Comparison of ENCODE assay signal across 17 cellular contexts in the genomic region with DNA sequence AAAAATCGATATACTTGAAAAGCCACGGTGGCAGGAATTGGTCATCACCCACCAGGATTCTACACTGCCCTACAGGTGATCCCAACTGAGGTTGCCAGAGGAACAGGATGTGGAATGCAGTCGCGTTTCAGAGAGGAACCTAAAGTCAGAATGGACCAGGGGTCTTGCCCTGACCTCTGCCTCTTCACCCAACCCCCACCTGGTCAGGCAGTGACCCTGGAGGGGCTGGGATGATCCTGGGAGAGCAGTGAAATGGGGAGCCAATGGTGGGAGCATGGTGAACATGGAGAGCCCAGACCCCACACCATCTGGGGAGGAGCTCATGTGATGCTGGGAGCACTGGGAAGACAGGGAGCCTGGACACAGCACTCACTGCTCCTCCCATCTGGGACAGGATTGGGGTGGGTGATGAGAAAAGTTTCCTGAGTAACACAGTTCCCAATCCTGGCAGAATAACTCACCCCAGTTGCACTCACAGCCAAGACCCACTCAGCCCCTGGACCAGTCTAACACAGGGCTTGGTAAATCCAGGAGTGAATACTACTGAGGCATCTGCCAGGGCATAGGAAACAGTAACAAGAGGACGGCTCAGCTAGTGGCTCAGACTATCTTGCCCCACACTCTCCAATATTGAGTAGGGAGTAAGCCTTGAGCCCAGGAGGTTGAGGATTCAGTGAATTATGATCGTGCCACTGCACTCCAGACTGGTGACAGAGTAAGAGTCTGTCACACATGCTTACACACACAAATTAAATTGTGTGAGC. TPM values are rescaled to one million over a fixed set of nuclear protein-coding genes. Genes with fewer than 3 reads are reported as not detected.
DNase-seq lines count a peak whose midpoint lies in the region; ATAC-seq lines count a peak whose summit lies in the region.
"Had no signal": no experiment of that assay in that cellular context is flagged by ENCODE, and none has a peak within 500 bp of the region (broad histone marks: within the 10 kb centered on the region; RNA-seq: fewer than 3 reads in every experiment).

No MANE protein-coding gene starts in this region.

- whole genome bisulfite sequencing in mesenchymal stem cell, result 39% methylated on average over 2 of the region's 6 CpGs

- H3K27ac ChIP-seq in CD4-positive, CD25-positive, alpha-beta regulatory T cell (ENCODE audit: insufficient read depth, low read length, poor library complexity, severe bottlenecking), result no peak overlapping the region
- no peak overlapping the region for H3K27ac ChIP-seq in mesenchymal stem cell (ENCODE audit: low read length, poor library complexity, severe bottlenecking)
- H3K27ac ChIP-seq: body of pancreas, neutrophil, SK-N-MC, VCaP had no signal

- no peak for DNase-seq in CD4-positive, CD25-positive, alpha-beta regulatory T cell
- no peak for DNase-seq in mesenchymal stem cell
- DNase-seq in nucleus accumbens (lab: John Stamatoyannopoulos, UW), result no peak
- DNase-seq in central memory CD4-positive, alpha-beta T cell, result no peak
- DNase-seq: body of pancreas; effector CD8-positive, alpha-beta T cell; NCI-H187; NCI-H526 treated with DMSO at 0.1 percent for 48 hours; PC-3; stimulated activated CD4-positive, alpha-beta T cell treated with anti-CD3 and anti-CD28 coated beads, Interleukin-4, amount 100 ng/mL, for 24 hours had no signal

- H3K27me3 Mint-ChIP-seq in CD4-positive, CD25-positive, alpha-beta regulatory T cell, result peaks cover 74% of the 10 kb centered on the region
- peaks cover 62% of the 10 kb centered on the region for H3K27me3 Mint-ChIP-seq in IgD-negative memory B cell
- H3K27me3 Mint-ChIP-seq in activated naive CD8-positive, alpha-beta T cell, result peaks cover 35% of the 10 kb centered on the region

- peak overlapping the region; percentile 54 to 82 (median 78) for H3K4me3 Mint-ChIP-seq in CD4-positive, CD25-positive, alpha-beta regulatory T cell
- H3K4me3 Mint-ChIP-seq in IgD-negative memory B cell, result peak overlapping the region in 3 of 4 donors; percentile 70 to 94 (median 81)
- peak overlapping the region; percentile 40 for H3K4me3 Mint-ChIP-seq in activated naive CD8-positive, alpha-beta T cell

- peaks cover 42% of the 10 kb centered on the region for H3K27me3 ChIP-seq in CD4-positive, CD25-positive, alpha-beta regulatory T cell (ENCODE audit: control insufficient read depth, insufficient read depth, low read length)
- H3K27me3 ChIP-seq in mesenchymal stem cell (ENCODE audit: control insufficient read depth in 1 of 2, insufficient read depth in 1 of 2, low read length in 2 of 2), result peaks cover 55 to 61% of the 10 kb centered on the region in 2 experiments

- ATAC-seq in CD4-positive, CD25-positive, alpha-beta regulatory T cell (ENCODE audit: low read depth in 2 of 2), result no peak
- ATAC-seq in HG03025 (IDR thresholded peaks at IDR 0.05; ENCODE audit: low FRiP score, unreplicated experiment), result no peak
- no peak for ATAC-seq in HG02852 (IDR thresholded peaks at IDR 0.05; ENCODE audit: unreplicated experiment)
- ATAC-seq: body of pancreas, PC-3 had no signal

- no peak overlapping the region for H2BK120ac ChIP-seq in mesenchymal stem cell (ENCODE audit: low read depth, low read length)

- no peak overlapping the region for H2BK12ac ChIP-seq in mesenchymal stem cell (ENCODE audit: low read length in 2 of 2)

- no peak overlapping the region for H4K91ac ChIP-seq in mesenchymal stem cell (ENCODE audit: low read length)

- H2AK5ac ChIP-seq in mesenchymal stem cell (ENCODE audit: low read length, severe bottlenecking), result no peak overlapping the region

- peaks cover 0 to 2% (median 0%) of the 10 kb centered on the region in 7 donors for H3K9me3 Mint-ChIP-seq in CD4-positive, CD25-positive, alpha-beta regulatory T cell
- no peaks in the 10 kb centered on the region for H3K9me3 Mint-ChIP-seq in IgD-negative memory B cell
- H3K9me3 Mint-ChIP-seq in activated naive CD8-positive, alpha-beta T cell (ENCODE audit: low read depth), result no peaks in the 10 kb centered on the region

- no peak overlapping the region for H3K18ac ChIP-seq in mesenchymal stem cell (ENCODE audit: low read depth in 1 of 2, low read length in 2 of 2)

- peaks cover 39% of the 10 kb centered on the region for H3K4me1 ChIP-seq in CD4-positive, CD25-positive, alpha-beta regulatory T cell (ENCODE audit: control insufficient read depth, insufficient read depth, low read length, poor library complexity, severe bottlenecking)
- peaks cover 18% of the 10 kb centered on the region for H3K4me1 ChIP-seq in mesenchymal stem cell (ENCODE audit: control insufficient read depth, insufficient read depth, low read depth, low read length)

- H3K23ac ChIP-seq in mesenchymal stem cell (ENCODE audit: low read length in 2 of 2), result peak overlapping the region in 1 of 2 experiments; percentile 23

- H3K4me3 ChIP-seq in CD4-positive, CD25-positive, alpha-beta regulatory T cell (ENCODE audit: low read depth, low read length), result no peak overlapping the region
- H3K4me3 ChIP-seq in mesenchymal stem cell (ENCODE audit: insufficient read depth in 1 of 2, low read depth in 1 of 2, low read length in 2 of 2), result no peak overlapping the region
- H3K4me3 ChIP-seq: body of pancreas, SK-N-MC had no signal

- H3K79me1 ChIP-seq in mesenchymal stem cell (replicated peaks; ENCODE audit: low read length, poor library complexity, severe bottlenecking), result no peaks in the 10 kb centered on the region

- H4K8ac ChIP-seq in mesenchymal stem cell (ENCODE audit: low read length), result no peak overlapping the region

- H2BK5ac ChIP-seq in mesenchymal stem cell (ENCODE audit: low read depth, low read length, poor library complexity, severe bottlenecking), result no peak overlapping the region

- no peaks in the 10 kb centered on the region for H3K9me3 ChIP-seq in CD4-positive, CD25-positive, alpha-beta regulatory T cell (ENCODE audit: control insufficient read depth in 2 of 2, low read length in 2 of 2)
- no peaks in the 10 kb centered on the region for H3K9me3 ChIP-seq in mesenchymal stem cell (ENCODE audit: control insufficient read depth, low read length)
- H3K9me3 ChIP-seq: body of pancreas, neutrophil had no signal

- H2AFZ ChIP-seq in mesenchymal stem cell (ENCODE audit: low read depth, low read length), result no peak overlapping the region

- H3K27ac Mint-ChIP-seq in CD4-positive, CD25-positive, alpha-beta regulatory T cell, result peak overlapping the region in 2 of 3 donors; percentile 31 to 71
- peak overlapping the region; percentile 95 to 98 (median 97) for H3K27ac Mint-ChIP-seq in IgD-negative memory B cell
- peak overlapping the region; percentile 3 for H3K27ac Mint-ChIP-seq in activated naive CD8-positive, alpha-beta T cell

- peak overlapping the region; percentile 67 for H2BK15ac ChIP-seq in mesenchymal stem cell (ENCODE audit: low read depth, poor library complexity, severe bottlenecking)

- H3K36me3 ChIP-seq in CD4-positive, CD25-positive, alpha-beta regulatory T cell (ENCODE audit: control insufficient read depth, insufficient read depth, low read length), result no peaks in the 10 kb centered on the region
- H3K36me3 ChIP-seq in mesenchymal stem cell (ENCODE audit: control insufficient read depth in 1 of 2, insufficient read depth in 2 of 2, low read depth in 1 of 2, low read length in 2 of 2), result no peaks in the 10 kb centered on the region
- H3K36me3 ChIP-seq: neutrophil had no signal

- H3K14ac ChIP-seq in mesenchymal stem cell (ENCODE audit: low read length in 2 of 2), result no peak overlapping the region

- H3K36me3 Mint-ChIP-seq in CD4-positive, CD25-positive, alpha-beta regulatory T cell, result no peaks in the 10 kb centered on the region
- H3K36me3 Mint-ChIP-seq in IgD-negative memory B cell, result no peaks in the 10 kb centered on the region
- H3K36me3 Mint-ChIP-seq in activated naive CD8-positive, alpha-beta T cell, result no peaks in the 10 kb centered on the region

- H3K4me2 ChIP-seq in mesenchymal stem cell (ENCODE audit: low read length, poor library complexity, severe bottlenecking), result no peak overlapping the region

- no peak overlapping the region for H3K4ac ChIP-seq in mesenchymal stem cell (ENCODE audit: low read depth in 1 of 2, low read length in 2 of 2)

- H3K4me1 Mint-ChIP-seq in CD4-positive, CD25-positive, alpha-beta regulatory T cell, result peaks cover 0 to 50% (median 18%) of the 10 kb centered on the region in 4 donors
- peaks cover 11 to 27% (median 18%) of the 10 kb centered on the region in 3 donors for H3K4me1 Mint-ChIP-seq in IgD-negative memory B cell
- H3K4me1 Mint-ChIP-seq in activated naive CD8-positive, alpha-beta T cell (ENCODE audit: low read depth), result peaks cover 33% of the 10 kb centered on the region

- no peak overlapping the region for H3K9ac ChIP-seq in mesenchymal stem cell (ENCODE audit: low read length)

RNA-seq across cellular contexts. Expression of a gene that starts 1.7 kb away (rescaled TPM):
- total RNA-seq in CD4-positive, CD25-positive, alpha-beta regulatory T cell, result 9.7 TPM
- under 1 TPM in 1 of 4 donors, not detected in 3; 0.13 TPM for polyA plus RNA-seq in CD4-positive, CD25-positive, alpha-beta regulatory T cell
- 0.33 TPM for polyA plus RNA-seq in IgD-negative memory B cell
- 6.4 TPM for polyA plus RNA-seq in mesenchymal stem cell (2013, experiment 1 of 2)
- polyA plus RNA-seq in mesenchymal stem cell (2013, experiment 2 of 2), result 7.4 TPM

RNA-seq across cellular contexts. Expression of a gene that starts 17.2 kb away (rescaled TPM):
- 0.76 TPM for total RNA-seq in CD4-positive, CD25-positive, alpha-beta regulatory T cell
- not detected for polyA plus RNA-seq in CD4-positive, CD25-positive, alpha-beta regulatory T cell
- not detected for polyA plus RNA-seq in IgD-negative memory B cell
- polyA plus RNA-seq in mesenchymal stem cell (2013, experiment 1 of 2), result 1.4 TPM
- polyA plus RNA-seq in mesenchymal stem cell (2013, experiment 2 of 2), result 1.4 TPM
- total RNA-seq: body of pancreas had no signal

RNA-seq across cellular contexts. Expression of a gene that starts 23.7 kb away (rescaled TPM):
- 0.64 TPM for total RNA-seq in CD4-positive, CD25-positive, alpha-beta regulatory T cell
- polyA plus RNA-seq in CD4-positive, CD25-positive, alpha-beta regulatory T cell, result not detected
- polyA plus RNA-seq in IgD-negative memory B cell, result not detected
- 6.5 TPM for polyA plus RNA-seq in mesenchymal stem cell (2013, experiment 1 of 2)
- polyA plus RNA-seq in mesenchymal stem cell (2013, experiment 2 of 2), result 6.7 TPM
- total RNA-seq: body of pancreas had no signal

RNA-seq across cellular contexts. Expression of a gene that starts 42.2 kb away (rescaled TPM):
- total RNA-seq in CD4-positive, CD25-positive, alpha-beta regulatory T cell, result not detected
- polyA plus RNA-seq in CD4-positive, CD25-positive, alpha-beta regulatory T cell, result not detected
- not detected for polyA plus RNA-seq in IgD-negative memory B cell
- 0.21 TPM for polyA plus RNA-seq in mesenchymal stem cell (2013, experiment 1 of 2)
- polyA plus RNA-seq in mesenchymal stem cell (2013, experiment 2 of 2), result 0.25 TPM
- total RNA-seq: body of pancreas had no signal

Comparison
In these comparisons a context has a peak if more than half of its experiments do, and no peak if none do; other contexts are left out.
1. H3K27ac Mint-ChIP-seq: peak in every context shown above with its lines; median percentile 97 in IgD-negative memory B cell; 51 in CD4-positive, CD25-positive, alpha-beta regulatory T cell; 3 in activated naive CD8-positive, alpha-beta T cell.